ENCODE assay signal across 11 cellular contexts in genomic region chr12:113495941-113496340, GRCh38. TPM values are rescaled to one million over a fixed set of nuclear protein-coding genes. Genes with fewer than 3 reads are reported as not detected.
"Had no signal": no experiment of that assay in that cellular context is flagged by ENCODE, and none has a peak within 500 bp of the region (broad histone marks: within the 10 kb centered on the region; RNA-seq: fewer than 3 reads in every experiment).

No MANE protein-coding gene starts in this region.

RNA-seq across cellular contexts. Expression of gene LHX5, which starts 24.3 kb away (rescaled TPM):
- total RNA-seq: subcutaneous adipose tissue, suprapubic skin, thoracic aorta, tibial nerve, transverse colon, upper lobe of left lung, upper lobe of right lung, ureter, urinary bladder, uterus, vagina had no signal
- polyA plus RNA-seq: urinary bladder had no signal
